ENCODE assay signal across 8 cellular contexts in genomic region chr6:149545754-149546471, GRCh38. TPM values are rescaled to one million over a fixed set of nuclear protein-coding genes. Genes with fewer than 3 reads are reported as not detected.
DNase-seq lines count a peak whose midpoint lies in the region; ATAC-seq and TF ChIP-seq lines count a peak whose summit lies in the region.

TSS of gene PPIL4 (minus strand) at chr6:149546043. CDS start at chr6:149546005, 38 bp downstream.

- peaks cover 34% of the 10 kb centered on the region for H3K4me1 ChIP-seq in BLaER1
- H3K4me1 ChIP-seq in colonic mucosa: no peaks in the 10 kb centered on the region

- H3K4me2 ChIP-seq in BLaER1: peak within 1 kb of the TSS; percentile 93

- DNase-seq in GM19238 (ENCODE audit: insufficient read length, low spot score) (peak; percentile 75), NCI-H524 treated with DMSO at 0.1 percent for 48 hours (lab: John Stamatoyannopoulos, UW) (peak; percentile 71), colonic mucosa (peak; percentile 96), left colon (peak; percentile 95 to 99)
- DNase-seq in activated CD4-positive, alpha-beta T cell treated with anti-CD3 and anti-CD28 coated beads for 48 hours: peak; percentile 98
- DNase-seq in stimulated activated CD4-positive, alpha-beta T cell treated with anti-CD3 and anti-CD28 coated beads, Interleukin-1b, Interleukin-23, amount 100 ng/mL, for 48 hours: peak; percentile 96

- TF ChIP-seq CTCF in colonic mucosa (IDR thresholded peaks at IDR 0.05): peak; percentile 91

- H4K20me1 ChIP-seq in BLaER1: peaks cover 43% of the 10 kb centered on the region

- no peaks in the 10 kb centered on the region for H3K27me3 ChIP-seq in BLaER1
- no peaks in the 10 kb centered on the region for H3K27me3 ChIP-seq in colonic mucosa

- ATAC-seq in HG03442 (IDR thresholded peaks at IDR 0.05; ENCODE audit: unreplicated experiment) (peak; percentile 91), left colon (peak; percentile 95)

- intact Hi-C loops in colonic mucosa (cut with DNase I): no loop called here
- intact Hi-C loops in left colon (cut with DNase I, micrococcal nuclease): no loop called here

- H3K27ac ChIP-seq in BLaER1: peak within 1 kb of the TSS; percentile 87
- H3K27ac ChIP-seq in colonic mucosa: peak within 1 kb of the TSS; percentile 88

- no peaks in the 10 kb centered on the region for H3K9me3 ChIP-seq in BLaER1
- H3K9me3 ChIP-seq in colonic mucosa: no peaks in the 10 kb centered on the region

- H3K4me3 ChIP-seq in BLaER1 (peak within 1 kb of the TSS; percentile 91), colonic mucosa (peak within 1 kb of the TSS; percentile 56)

- peaks cover under 1% of the 10 kb centered on the region; the same call in 1 of the 2 replicates for H3K36me3 ChIP-seq in BLaER1
- peaks cover under 1% of the 10 kb centered on the region for H3K36me3 ChIP-seq in colonic mucosa

- H3K9ac ChIP-seq in BLaER1: peak within 1 kb of the TSS; percentile 93
- peak within 1 kb of the TSS; percentile 89 to 99 for H3K9ac ChIP-seq in colonic mucosa (ENCODE audit: low read depth in 2 of 2, low read length in 2 of 2)

RNA-seq across cellular contexts. Expression of gene PPIL4, which starts in this region (rescaled TPM):
- total RNA-seq in colonic mucosa (10 to 100 TPM; 16.0 to 26.8 TPM), left colon (10 to 100 TPM; 18.6 to 24.3 TPM)

Comparison
In these comparisons a context has a peak if more than half of its experiments do, and no peak if none do; other contexts are left out.
1. Peak in every context shown above with its lines: DNase-seq, ATAC-seq, H3K4me3 ChIP-seq and H3K27ac ChIP-seq.